Comparison of ENCODE assay signal across 28 cellular contexts in the genomic region with DNA sequence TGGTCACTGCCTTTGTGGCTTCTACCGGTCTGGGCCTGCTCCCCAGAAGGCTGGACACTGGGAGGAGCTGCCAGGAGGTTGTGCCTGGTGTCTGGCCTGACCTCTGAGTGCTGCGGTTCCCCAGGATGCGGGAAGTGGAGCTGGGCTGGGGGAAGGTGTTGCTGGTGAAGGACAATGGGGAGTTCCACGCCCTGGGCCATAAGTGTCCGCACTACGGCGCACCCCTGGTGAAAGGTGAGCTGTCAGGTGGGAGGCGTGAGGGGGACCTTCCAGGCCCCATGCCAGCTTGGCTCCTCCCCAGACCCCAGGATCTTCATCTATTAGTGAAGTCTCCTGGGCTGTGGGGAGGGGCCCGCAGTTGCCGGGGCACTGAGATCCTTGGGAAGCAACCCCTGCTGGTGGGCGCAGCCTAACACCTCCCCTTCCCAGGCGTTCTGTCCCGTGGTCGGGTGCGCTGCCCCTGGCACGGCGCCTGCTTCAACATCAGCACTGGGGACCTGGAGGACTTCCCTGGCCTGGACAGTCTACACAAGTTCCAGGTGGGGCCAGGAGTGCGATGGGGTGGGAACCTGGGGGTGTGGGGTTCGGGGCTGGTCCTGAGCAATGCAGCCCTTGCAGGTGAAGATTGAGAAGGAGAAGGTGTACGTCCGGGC. TPM values are rescaled to one million over a fixed set of nuclear protein-coding genes. Genes with fewer than 3 reads are reported as not detected.
"Had no signal": no experiment of that assay in that cellular context is flagged by ENCODE, and none has a peak within 500 bp of the region (broad histone marks: within the 10 kb centered on the region; RNA-seq: fewer than 3 reads in every experiment).

No MANE protein-coding gene starts in this region.

- H3K4me3 Mint-ChIP-seq: activated CD4-positive, alpha-beta memory T cell treated with anti-CD3 and anti-CD28 coated beads for 36 hours; activated CD4-positive, alpha-beta T cell treated with anti-CD3 and anti-CD28 coated beads, Interleukin-2, amount 10 ng/mL, durations not matched to agents 24 days and 14 days; activated naive CD4-positive, alpha-beta T cell treated with anti-CD3 and anti-CD28 coated beads for 36 hours; activated T-helper 1 cell treated with anti-CD3 and anti-CD28 coated beads, Interleukin-12 subunit alpha, Interleukin-12 subunit beta, Interleukin-2, Interleukin-4 antibody, amounts not matched to agents 30 ng/mL and 10 ng/mL and 1 ng/mL, durations not matched to agents 14 hours and 24 hours and 36 hours; nephron; T-helper 1 cell treated with Interleukin-12 subunit alpha and Interleukin-12 subunit beta and Interleukin-4 antibody, amounts not matched to agents 30 μg/mL and 1 μg/mL, for 36 hours had no signal

- H3K27me3 ChIP-seq: breast epithelium, esophagus muscularis mucosa, foreskin keratinocyte, pancreas, spleen, tibial nerve had no signal

- H3K9me3 ChIP-seq: breast epithelium, pancreas, prostate gland had no signal

- H3K36me3 ChIP-seq: breast epithelium, esophagus muscularis mucosa, pancreas, prostate gland, spleen, tibial nerve, WERI-Rb-1 had no signal

- FAIRE-seq: colon, pancreas had no signal

- H3K4me1 Mint-ChIP-seq: nephron had no signal

- H3K9me3 Mint-ChIP-seq: nephron had no signal

- H3K27ac Mint-ChIP-seq: activated CD4-positive, alpha-beta memory T cell treated with anti-CD3 and anti-CD28 coated beads for 36 hours; activated CD4-positive, alpha-beta T cell treated with anti-CD3 and anti-CD28 coated beads, Interleukin-2, amount 10 ng/mL, durations not matched to agents 24 days and 14 days; activated naive CD4-positive, alpha-beta T cell treated with anti-CD3 and anti-CD28 coated beads for 36 hours; activated T-helper 1 cell treated with anti-CD3 and anti-CD28 coated beads, Interleukin-12 subunit alpha, Interleukin-12 subunit beta, Interleukin-2, Interleukin-4 antibody, amounts not matched to agents 30 ng/mL and 10 ng/mL and 1 ng/mL, durations not matched to agents 14 hours and 24 hours and 36 hours; nephron; T-helper 1 cell treated with Interleukin-12 subunit alpha and Interleukin-12 subunit beta and Interleukin-4 antibody, amounts not matched to agents 30 μg/mL and 1 μg/mL, for 36 hours had no signal

- ATAC-seq: foreskin keratinocyte, left ventricle myocardium superior, pancreas had no signal

- H3K4me3 ChIP-seq: breast epithelium, esophagus muscularis mucosa, pancreas, prostate gland, spleen, tibial nerve had no signal

- H3K27me3 Mint-ChIP-seq: activated CD4-positive, alpha-beta T cell treated with anti-CD3 and anti-CD28 coated beads, Interleukin-2, amount 10 ng/mL, durations not matched to agents 24 days and 14 days had no signal

- H3K36me3 Mint-ChIP-seq: activated CD4-positive, alpha-beta memory T cell treated with anti-CD3 and anti-CD28 coated beads for 36 hours had no signal

- H3K27ac ChIP-seq: breast epithelium, esophagus muscularis mucosa, foreskin keratinocyte, pancreas, prostate gland, tibial nerve had no signal

- H3K4me1 ChIP-seq: foreskin keratinocyte, pancreas, prostate gland, tibial nerve had no signal

- DNase-seq: activated CD4-positive, alpha-beta memory T cell treated with anti-CD3 and anti-CD28 coated beads for 36 hours; activated CD4-positive, alpha-beta T cell treated with anti-CD3 and anti-CD28 coated beads, Interleukin-2, amount 10 ng/mL, durations not matched to agents 24 days and 14 days; activated CD4-positive, CD25-positive, alpha-beta regulatory T cell treated with anti-CD3 and anti-CD28 coated beads, Interleukin-2, amount 50 U/mL, for 72 hours; activated CD8-positive, alpha-beta memory T cell treated with anti-CD3 and anti-CD28 coated beads, Interleukin-2, amount 50 U/mL, for 4 hours; activated effector memory CD4-positive, alpha-beta T cell treated with anti-CD3 and anti-CD28 coated beads, Interleukin-2, amount 50 U/mL, for 16 hours; activated naive CD4-positive, alpha-beta T cell treated with anti-CD3 and anti-CD28 coated beads for 36 hours; activated T-cell treated with anti-CD3 and anti-CD28 coated beads, Interleukin-2, amount 50 U/mL, for 1 hour; central memory CD4-positive, alpha-beta T cell; dermis blood vessel endothelial cell; effector CD4-positive, alpha-beta T cell; foreskin keratinocyte; left ventricle myocardium superior; mammary epithelial cell; nucleus accumbens; pancreas; spleen; stimulated activated naive CD4-positive, alpha-beta T cell treated with Interleukin-2 at 50 U/mL for 16 hours; SW 1271; T1000; WERI-Rb-1 had no signal

RNA-seq across cellular contexts. Expression of gene AIFM3, which starts 6.7 kb away (rescaled TPM):
- total RNA-seq: activated CD4-positive, alpha-beta memory T cell treated with anti-CD3 and anti-CD28 coated beads for 36 hours had no signal

RNA-seq across cellular contexts. Expression of gene P2RX6, which starts 41.2 kb away (rescaled TPM):
- total RNA-seq: activated CD4-positive, alpha-beta memory T cell treated with anti-CD3 and anti-CD28 coated beads for 36 hours; activated CD4-positive, alpha-beta T cell treated with anti-CD3 and anti-CD28 coated beads, Interleukin-2, amount 10 ng/mL, durations not matched to agents 24 days and 14 days had no signal
